ENCODE assay signal across 17 cellular contexts in genomic region chr20:44468044-44468782, GRCh38. TPM values are rescaled to one million over a fixed set of nuclear protein-coding genes. Genes with fewer than 3 reads are reported as not detected.
DNase-seq lines count a peak whose midpoint lies in the region; TF ChIP-seq lines count a peak whose summit lies in the region.
"Had no signal": no experiment of that assay in that cellular context is flagged by ENCODE, and none has a peak within 500 bp of the region (broad histone marks: within the 10 kb centered on the region; RNA-seq: fewer than 3 reads in every experiment).

No MANE protein-coding gene starts in this region.

- no peaks in the 10 kb centered on the region for H3K36me3 ChIP-seq in adipocyte (ENCODE audit: control insufficient read depth, insufficient read depth, low read length, severe bottlenecking)
- no peaks in the 10 kb centered on the region for H3K36me3 ChIP-seq in hepatocyte (replicated peaks; ENCODE audit: insufficient read depth, low read depth)
- no peaks in the 10 kb centered on the region for H3K36me3 ChIP-seq in parathyroid adenoma (ENCODE audit: control insufficient read depth, insufficient read depth, low read length)
- H3K36me3 ChIP-seq in tibial nerve, result no peaks in the 10 kb centered on the region
- H3K36me3 ChIP-seq in CD4-positive, alpha-beta memory T cell (ENCODE audit: insufficient read depth, low read length), result no peaks in the 10 kb centered on the region
- H3K36me3 ChIP-seq: SJCRH30 had no signal

- H3K27ac Mint-ChIP-seq in CD4-positive, alpha-beta memory T cell, result no peak overlapping the region
- H3K27ac Mint-ChIP-seq: H9 had no signal

- TF ChIP-seq POLR2A in tibial nerve (IDR thresholded peaks at IDR 0.05), result no peak

- H2AFZ ChIP-seq in hepatocyte (no peak overlapping the region), parathyroid adenoma (peak overlapping the region; percentile 39)
- H2AFZ ChIP-seq: PC-9 had no signal

- intact Hi-C loops in CD4-positive, alpha-beta memory T cell (cut with micrococcal nuclease), result no loop called here

- TF ChIP-seq EP300 in tibial nerve (IDR thresholded peaks at IDR 0.05), result no peak

- H3K4me2 ChIP-seq in hepatocyte, result no peak overlapping the region
- no peak overlapping the region for H3K4me2 ChIP-seq in parathyroid adenoma (ENCODE audit: low read length)
- H3K4me2 ChIP-seq: PC-9 had no signal

- DNase-seq in adipocyte (ENCODE audit: low read depth) (no peak), hepatocyte (ENCODE audit: low spot score) (no peak), tibial nerve (ENCODE audit: low spot score in 2 of 2) (no peak), RPMI8226 (no peak), NAMALWA (ENCODE audit: low spot score) (no peak)
- no peak for DNase-seq in CD4-positive, alpha-beta memory T cell
- DNase-seq: ACHN, H9, KG1, NCI-H1092, NCI-H1436 treated with DMSO at 0.1 percent for 48 hours, NCI-H2029 treated with DMSO at 0.1 percent for 48 hours, NCI-H2171, NCI-H526, PC-9, SJCRH30 had no signal

- no peaks in the 10 kb centered on the region for H3K9me3 Mint-ChIP-seq in CD4-positive, alpha-beta memory T cell
- H3K9me3 Mint-ChIP-seq: H9 had no signal

- no peaks in the 10 kb centered on the region for H3K27me3 Mint-ChIP-seq in CD4-positive, alpha-beta memory T cell

- H3K27ac ChIP-seq in hepatocyte, result peak overlapping the region; percentile 48
- H3K27ac ChIP-seq in parathyroid adenoma, result no peak overlapping the region
- H3K27ac ChIP-seq in tibial nerve, result peak overlapping the region in 3 of 4 donors; percentile 32 to 81 (median 33)
- no peak overlapping the region for H3K27ac ChIP-seq in CD4-positive, alpha-beta memory T cell (ENCODE audit: low read depth, low read length)
- H3K27ac ChIP-seq: PC-9, SJCRH30 had no signal

- no peak for TF ChIP-seq CTCF in hepatocyte (IDR thresholded peaks at IDR 0.05; ENCODE audit: poor library complexity)
- no peak for TF ChIP-seq CTCF in parathyroid adenoma (IDR thresholded peaks at IDR 0.05)
- no peak for TF ChIP-seq CTCF in tibial nerve (IDR thresholded peaks at IDR 0.05)

- POLR2A ChIA-PET in CD4-positive, alpha-beta memory T cell (lab: Charles Lee; ENCODE audit: partially characterized antibody), result no interaction called here

- H3K79me2 ChIP-seq in hepatocyte, result no peaks in the 10 kb centered on the region
- H3K79me2 ChIP-seq in parathyroid adenoma, result no peaks in the 10 kb centered on the region

- H3K4me3 ChIP-seq in adipocyte (ENCODE audit: low read length) (peak overlapping the region; percentile 10), hepatocyte (no peak overlapping the region), parathyroid adenoma (ENCODE audit: low read depth, low read length) (no peak overlapping the region), tibial nerve (no peak overlapping the region)
- no peak overlapping the region for H3K4me3 ChIP-seq in CD4-positive, alpha-beta memory T cell (ENCODE audit: low read length in 2 of 2)
- H3K4me3 ChIP-seq: PC-9, SJCRH30 had no signal

- H3K36me3 Mint-ChIP-seq in CD4-positive, alpha-beta memory T cell, result no peaks in the 10 kb centered on the region

- 92% methylated on average over 8 of the region's 8 CpGs for WGBS in hepatocyte (ENCODE audit: low lambda C conversion rate, missing lambda C conversion rate)
- WGBS in tibial nerve, 2 donors, result 90 to 91% methylated on average over 8 of the region's 8 CpGs

- no peaks in the 10 kb centered on the region for H4K20me1 ChIP-seq in hepatocyte (ENCODE audit: insufficient read depth, poor library complexity, severe bottlenecking)

- H3K27me3 ChIP-seq in adipocyte (replicated peaks; ENCODE audit: control insufficient read depth, insufficient read depth, low read length) (no peaks in the 10 kb centered on the region), hepatocyte (no peaks in the 10 kb centered on the region), parathyroid adenoma (ENCODE audit: control insufficient read depth, insufficient read depth, low read length) (no peaks in the 10 kb centered on the region), tibial nerve (no peaks in the 10 kb centered on the region)
- H3K27me3 ChIP-seq in CD4-positive, alpha-beta memory T cell (ENCODE audit: insufficient read depth, low read length), result no peaks in the 10 kb centered on the region

- no peaks in the 10 kb centered on the region for H3K9me2 ChIP-seq in hepatocyte (replicated peaks; ENCODE audit: insufficient read depth)

- H3K9ac ChIP-seq in adipocyte (ENCODE audit: low read length), result peak overlapping the region; percentile 78
- no peak overlapping the region for H3K9ac ChIP-seq in parathyroid adenoma

- H3K4me3 Mint-ChIP-seq in CD4-positive, alpha-beta memory T cell, result no peak overlapping the region
- H3K4me3 Mint-ChIP-seq: H9 had no signal

- H3K9me3 ChIP-seq in adipocyte (ENCODE audit: control insufficient read depth, low read length) (no peaks in the 10 kb centered on the region), hepatocyte (ENCODE audit: low read depth) (no peaks in the 10 kb centered on the region), parathyroid adenoma (ENCODE audit: control insufficient read depth, low read length) (no peaks in the 10 kb centered on the region), tibial nerve (no peaks in the 10 kb centered on the region)
- H3K9me3 ChIP-seq in CD4-positive, alpha-beta memory T cell (ENCODE audit: control insufficient read depth in 1 of 2, low read length in 2 of 2), result no peaks in the 10 kb centered on the region
- H3K9me3 ChIP-seq: SJCRH30 had no signal

- peaks cover 63% of the 10 kb centered on the region for H3K4me1 ChIP-seq in adipocyte (ENCODE audit: control insufficient read depth, insufficient read depth, low read length)
- H3K4me1 ChIP-seq in hepatocyte (ENCODE audit: insufficient read depth), result peaks cover 4% of the 10 kb centered on the region
- peaks cover 6% of the 10 kb centered on the region for H3K4me1 ChIP-seq in parathyroid adenoma
- peaks cover 0 to 11% (median 1%) of the 10 kb centered on the region in 4 donors for H3K4me1 ChIP-seq in tibial nerve
- no peaks in the 10 kb centered on the region for H3K4me1 ChIP-seq in CD4-positive, alpha-beta memory T cell (ENCODE audit: insufficient read depth, low read length)
- H3K4me1 ChIP-seq: SJCRH30 had no signal

- H3K4me1 Mint-ChIP-seq in CD4-positive, alpha-beta memory T cell, result no peaks in the 10 kb centered on the region

- CTCF ChIA-PET in CD4-positive, alpha-beta memory T cell (lab: Charles Lee; ENCODE audit: partially characterized antibody), result no interaction called here

RNA-seq across cellular contexts. Expression of gene TTPAL, which starts 7.5 kb away (rescaled TPM):
- total RNA-seq in hepatocyte (11.9 and 12.9 TPM in 2 replicates), tibial nerve (10 to 100 TPM; 13.0 to 23.7 (median 16.9) TPM)
- polyA plus RNA-seq in hepatocyte, result 10.3 and 14.7 TPM in 2 replicates
- 10 to 100 TPM; 17.5 to 18.9 TPM for total RNA-seq in CD4-positive, alpha-beta memory T cell
- polyA plus RNA-seq in CD4-positive, alpha-beta memory T cell, result 10 to 100 TPM in 1 of 2 donors, 1 to 10 TPM in 1; 5.7 to 12.3 TPM

RNA-seq across cellular contexts. Expression of gene SERINC3, which starts 53.7 kb away (rescaled TPM):
- 80.0 and 96.9 TPM in 2 replicates for total RNA-seq in hepatocyte
- 119 and 128 TPM in 2 replicates for polyA plus RNA-seq in hepatocyte
- 10 to 100 TPM; 59.7 to 97.5 (median 86.7) TPM for total RNA-seq in tibial nerve
- total RNA-seq in CD4-positive, alpha-beta memory T cell, result 10 to 100 TPM; 84.8 to 90.1 TPM
- polyA plus RNA-seq in CD4-positive, alpha-beta memory T cell, result 100 to 1,000 TPM; 184 to 212 TPM

Comparison
In these comparisons a context has a peak if more than half of its experiments do, and no peak if none do; other contexts are left out.
1. H3K27ac ChIP-seq: peak in hepatocyte (single experiment) and tibial nerve (3 of 4); none in parathyroid adenoma (single experiment) and CD4-positive, alpha-beta memory T cell (single experiment).